ENCODE assay signal across 20 cellular contexts in the genomic region with DNA sequence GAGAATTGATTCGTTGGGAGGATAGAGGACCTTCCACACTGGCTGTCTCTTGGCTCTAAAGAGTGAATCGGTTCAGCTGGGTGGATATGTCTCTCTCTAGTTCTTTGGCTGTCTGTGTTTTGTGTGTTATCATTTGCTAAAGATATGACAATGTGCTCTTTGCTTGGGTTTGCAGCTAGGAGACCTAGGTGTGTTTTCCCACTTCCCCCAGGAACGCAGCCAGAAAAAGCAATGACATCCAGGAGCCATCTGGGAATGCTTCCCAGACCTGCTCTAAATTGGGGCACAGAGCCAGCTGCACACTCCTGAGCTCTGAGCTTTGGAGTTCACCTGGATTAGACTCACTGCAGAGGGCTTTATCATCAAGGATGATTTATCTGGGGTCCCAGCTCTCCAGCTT. TPM values are rescaled to one million over a fixed set of nuclear protein-coding genes. Genes with fewer than 3 reads are reported as not detected.
DNase-seq lines count a peak whose midpoint lies in the region; ATAC-seq, FAIRE-seq and TF ChIP-seq lines count a peak whose summit lies in the region.
"Had no signal": no experiment of that assay in that cellular context is flagged by ENCODE, and none has a peak within 500 bp of the region (broad histone marks: within the 10 kb centered on the region; RNA-seq: fewer than 3 reads in every experiment).

No MANE protein-coding gene starts in this region.

- CTCF ChIA-PET in RWPE1 (lab: Yijun Ruan, JAX), result no interaction called here

- FAIRE-seq in bronchial epithelial cell (lab: Jason Lieb, UNC), result peak; percentile 18
- FAIRE-seq: K562, kidney, RCC 7860 had no signal

- H3K4me1 ChIP-seq in right cardiac atrium (ENCODE audit: control insufficient read depth, insufficient read depth, low read length), result no peaks in the 10 kb centered on the region

- POLR2A ChIA-PET in RWPE1 (lab: Yijun Ruan, JAX; ENCODE audit: low non-redundant PET), result no interaction called here

- peak; percentile 60 to 71 for ATAC-seq in right cardiac atrium
- ATAC-seq: activated CD4-positive, alpha-beta T cell treated with anti-CD3 and anti-CD28 coated beads for 36 hours; CD8-positive, alpha-beta T cell; K562 had no signal

- WGBS in right cardiac atrium, result 34% methylated on average over 3 of the region's 3 CpGs

- H3K9me3 ChIP-seq in right cardiac atrium (ENCODE audit: control insufficient read depth, low read length), result no peaks in the 10 kb centered on the region
- H3K9me3 ChIP-seq: suprapubic skin had no signal

- intact Hi-C loops in right cardiac atrium (cut with DNase I), result no loop called here

- TF ChIP-seq CTCF in bronchial epithelial cell (IDR thresholded peaks at IDR 0.05; ENCODE audit: insufficient read depth, low read length, severe bottlenecking) (no peak), RWPE1 (conservative IDR thresholded peaks at IDR 0.05; ENCODE audit: low read depth) (no peak)

- H3K27ac ChIP-seq in right cardiac atrium (ENCODE audit: low read length) (peak overlapping the region; percentile 79), RWPE1 (no peak overlapping the region)
- H3K27ac ChIP-seq: epithelial cell of prostate, suprapubic skin had no signal

- H3K27me3 ChIP-seq in bronchial epithelial cell (ENCODE audit: control insufficient read depth, insufficient read depth, low read length) (peaks cover 2% of the 10 kb centered on the region), right cardiac atrium (ENCODE audit: control insufficient read depth, insufficient read depth) (no peaks in the 10 kb centered on the region)
- H3K27me3 ChIP-seq: suprapubic skin had no signal

- no peaks in the 10 kb centered on the region for H3K36me3 ChIP-seq in bronchial epithelial cell (ENCODE audit: control insufficient read depth, insufficient read depth, low read length)
- H3K36me3 ChIP-seq: suprapubic skin had no signal

- no peak overlapping the region for H3K4me3 ChIP-seq in bronchial epithelial cell (ENCODE audit: low read depth, low read length)
- H3K4me3 ChIP-seq in right cardiac atrium (ENCODE audit: low read length), result no peak overlapping the region
- H3K4me3 ChIP-seq: K562, suprapubic skin had no signal

- peak; percentile 58 for DNase-seq in Daoy (ENCODE audit: low read depth)
- DNase-seq in NCI-H2029 (lab: John Stamatoyannopoulos, UW), result peak; percentile 70
- no peak for DNase-seq in bronchial epithelial cell (ENCODE audit: low read depth)
- peak in 2 of 3 donors; percentile 44 to 56 for DNase-seq in right cardiac atrium
- no peak for DNase-seq in pons (ENCODE audit: low spot score)
- no peak for DNase-seq in stimulated activated CD4-positive, alpha-beta T cell treated with anti-CD3 and anti-CD28 coated beads, Interleukin-2, amount 100 ng/mL, for 24 hours
- no peak for DNase-seq in RWPE1 (ENCODE audit: low spot score)
- DNase-seq in NCI-H1436 (lab: John Stamatoyannopoulos, UW), result no peak
- DNase-seq: activated CD4-positive, alpha-beta T cell treated with anti-CD3 and anti-CD28 coated beads for 36 hours; CD8-positive, alpha-beta T cell; foreskin melanocyte; kidney; midbrain; NCI-H1048; NCI-H2227 treated with DMSO at 0.1 percent for 48 hours had no signal

RNA-seq across cellular contexts. Expression of a gene that starts 12.8 kb away (rescaled TPM):
- total RNA-seq in Daoy (2014; rRNA removed; shearing (Covaris generic)), result 0.91 and 1.9 TPM in 2 replicates
- total RNA-seq in bronchial epithelial cell (1.8 and 1.9 TPM in 2 replicates), right cardiac atrium (100 to 1,000 TPM; 103 to 188 (median 111) TPM)
- 40.4 TPM for polyA plus RNA-seq in right cardiac atrium
- total RNA-seq: activated T-helper 1 cell treated with anti-CD3 and anti-CD28 coated beads, Interleukin-12 subunit alpha, Interleukin-12 subunit beta, Interleukin-2, Interleukin-4 antibody, amounts not matched to agents 30 ng/mL and 10 ng/mL and 1 ng/mL, durations not matched to agents 14 hours and 24 hours and 36 hours had no signal

Comparison
In these comparisons a context has a peak if more than half of its experiments do, and no peak if none do; other contexts are left out.
1. DNase-seq: peak in Daoy (single experiment), NCI-H2029 (single experiment) and right cardiac atrium (2 of 3); none in bronchial epithelial cell (single experiment), pons (single experiment), stimulated activated CD4-positive, alpha-beta T cell treated with anti-CD3 and anti-CD28 coated beads, Interleukin-2, amount 100 ng/mL, for 24 hours (0 of 2), RWPE1 (single experiment) and NCI-H1436 (single experiment).
2. RNA of a gene that starts 12.8 kb away (total RNA-seq): 103 to 188 TPM in right cardiac atrium; 1.8 to 1.9 TPM in bronchial epithelial cell and 0.91 to 1.9 TPM in Daoy; every median in the first group is over 10 times any median in the second.